ENCODE assay signal across 12 cellular contexts in the genomic region with DNA sequence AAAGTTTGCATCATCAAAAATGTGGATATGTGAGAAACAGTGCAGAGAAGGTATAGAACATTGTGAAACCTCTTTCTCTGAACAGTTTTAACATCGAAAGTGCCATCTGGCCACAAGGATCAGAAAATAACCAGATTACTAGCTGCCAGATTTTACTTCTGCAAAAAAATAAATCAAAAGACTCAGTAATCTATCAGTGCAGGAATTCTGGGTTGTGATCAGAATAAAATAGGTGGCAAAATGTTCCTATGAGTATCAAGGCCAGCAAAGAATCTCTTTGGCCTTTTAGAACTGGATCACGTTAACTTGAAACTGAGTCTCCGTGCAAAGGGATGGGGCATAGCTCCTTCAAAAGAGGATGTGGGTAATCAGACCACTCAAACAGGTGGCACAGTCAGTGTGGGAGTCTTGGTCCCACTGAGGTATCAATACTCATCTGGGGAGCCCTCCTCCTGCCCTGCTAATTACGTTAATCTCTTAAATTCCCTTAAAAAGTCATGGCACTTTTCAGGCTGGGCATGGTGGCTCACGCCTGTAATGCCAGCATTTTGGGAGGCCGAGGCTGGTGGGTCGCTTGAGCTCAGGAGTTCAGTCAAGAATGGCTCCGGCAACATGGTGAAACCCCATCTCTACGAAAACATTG. TPM values are rescaled to one million over a fixed set of nuclear protein-coding genes. Genes with fewer than 3 reads are reported as not detected.
A peak's percentile ranks its signal among the peaks of the same experiment; 100 is the strongest.
DNase-seq lines count a peak whose midpoint lies in the region; ATAC-seq and TF ChIP-seq lines count a peak whose summit lies in the region.
"Had no signal": no experiment of that assay in that cellular context is flagged by ENCODE, and none has a peak within 500 bp of the region (broad histone marks: within the 10 kb centered on the region; RNA-seq: fewer than 3 reads in every experiment).

No MANE protein-coding gene starts in this region.

- no peaks in the 10 kb centered on the region for H3K9me3 ChIP-seq in WERI-Rb-1 (ENCODE audit: severe bottlenecking)
- H3K9me3 ChIP-seq: A549 had no signal

- no peak overlapping the region for H3K4me3 Mint-ChIP-seq in activated CD4-positive, alpha-beta T cell treated with anti-CD3 and anti-CD28 coated beads, Interleukin-2, amount 10 ng/mL, durations not matched to agents 7 days and 5 days
- peak overlapping the region in 1 of 2 donors; percentile 55 for H3K4me3 Mint-ChIP-seq in stimulated activated naive B cell treated with anti-CD40 and anti-IgM and Interleukin-4, amounts not matched to agents 10 μg/mL and 1 μg/mL and 100 μg/mL, for 72 hours

- H3K36me3 Mint-ChIP-seq in activated CD4-positive, alpha-beta T cell treated with anti-CD3 and anti-CD28 coated beads, Interleukin-2, amount 10 ng/mL, durations not matched to agents 7 days and 5 days (ENCODE audit: low read depth): no peaks in the 10 kb centered on the region
- no peaks in the 10 kb centered on the region for H3K36me3 Mint-ChIP-seq in stimulated activated naive B cell treated with anti-CD40 and anti-IgM and Interleukin-4, amounts not matched to agents 10 μg/mL and 1 μg/mL and 100 μg/mL, for 72 hours

- no peaks in the 10 kb centered on the region for H3K36me3 ChIP-seq in WERI-Rb-1

- H3K4me3 ChIP-seq in WERI-Rb-1 (ENCODE audit: low read depth, low read length): no peak overlapping the region
- H3K4me3 ChIP-seq: A549 had no signal

- H3K27me3 ChIP-seq in WERI-Rb-1 (ENCODE audit: insufficient read depth, low read depth, severe bottlenecking): no peaks in the 10 kb centered on the region

- peak; percentile 94 for ATAC-seq in HG02642 (IDR thresholded peaks at IDR 0.05; ENCODE audit: poor library complexity, unreplicated experiment)
- peak; percentile 42 for ATAC-seq in HG03575 (IDR thresholded peaks at IDR 0.05; ENCODE audit: extremely low read depth, insufficient number of reproducible peaks, low FRiP score, unreplicated experiment)
- peak; percentile 99 to 100 for ATAC-seq in stimulated activated naive B cell treated with anti-CD40 and anti-IgM and Interleukin-4, amounts not matched to agents 10 μg/mL and 1 μg/mL and 100 μg/mL, for 72 hours (replicated peaks)
- ATAC-seq in left ventricle myocardium superior: no peak
- ATAC-seq: A549 had no signal

- H3K27me3 Mint-ChIP-seq in activated CD4-positive, alpha-beta T cell treated with anti-CD3 and anti-CD28 coated beads, Interleukin-2, amount 10 ng/mL, durations not matched to agents 7 days and 5 days: no peaks in the 10 kb centered on the region
- no peaks in the 10 kb centered on the region for H3K27me3 Mint-ChIP-seq in stimulated activated naive B cell treated with anti-CD40 and anti-IgM and Interleukin-4, amounts not matched to agents 10 μg/mL and 1 μg/mL and 100 μg/mL, for 72 hours

- TF ChIP-seq CTCF in WERI-Rb-1 (IDR thresholded peaks at IDR 0.05; ENCODE audit: low read depth, low read length): no peak

- intact Hi-C loops in left ventricle myocardium superior (cut with micrococcal nuclease): no loop called here

- H3K9me3 Mint-ChIP-seq in activated CD4-positive, alpha-beta T cell treated with anti-CD3 and anti-CD28 coated beads, Interleukin-2, amount 10 ng/mL, durations not matched to agents 7 days and 5 days: no peaks in the 10 kb centered on the region
- H3K9me3 Mint-ChIP-seq in stimulated activated naive B cell treated with anti-CD40 and anti-IgM and Interleukin-4, amounts not matched to agents 10 μg/mL and 1 μg/mL and 100 μg/mL, for 72 hours: no peaks in the 10 kb centered on the region

- H3K27ac ChIP-seq in WERI-Rb-1: no peak overlapping the region

- POLR2A ChIA-PET in activated CD4-positive, alpha-beta T cell treated with anti-CD3 and anti-CD28 coated beads, Interleukin-2, amount 10 ng/mL, durations not matched to agents 7 days and 5 days (lab: Charles Lee): no interaction called here

- DNase-seq in activated CD4-positive, alpha-beta T cell treated with anti-CD3 and anti-CD28 coated beads, Interleukin-2, amount 10 ng/mL, durations not matched to agents 7 days and 5 days: no peak
- no peak for DNase-seq in activated CD4-positive, alpha-beta T cell treated with anti-CD3 and anti-CD28 coated beads for 48 hours
- peak; percentile 63 for DNase-seq in stimulated activated naive B cell treated with anti-CD40 and anti-IgM and Interleukin-4, amounts not matched to agents 10 μg/mL and 1 μg/mL and 100 μg/mL, for 72 hours
- DNase-seq in left ventricle myocardium superior (no peak), WERI-Rb-1 (no peak)
- DNase-seq in stimulated activated CD4-positive, alpha-beta T cell treated with anti-CD3 and anti-CD28 coated beads, Interleukin-4, amount 100 ng/mL, for 1 hour: no peak
- DNase-seq: cerebellar nuclear complex, H7, NCI-H524 treated with DMSO at 0.1 percent for 48 hours had no signal

- peaks cover 9% of the 10 kb centered on the region for H3K4me1 Mint-ChIP-seq in activated CD4-positive, alpha-beta T cell treated with anti-CD3 and anti-CD28 coated beads, Interleukin-2, amount 10 ng/mL, durations not matched to agents 7 days and 5 days
- H3K4me1 Mint-ChIP-seq in stimulated activated naive B cell treated with anti-CD40 and anti-IgM and Interleukin-4, amounts not matched to agents 10 μg/mL and 1 μg/mL and 100 μg/mL, for 72 hours: peaks cover 6 to 18% of the 10 kb centered on the region in 2 donors

- CTCF ChIA-PET in activated CD4-positive, alpha-beta T cell treated with anti-CD3 and anti-CD28 coated beads, Interleukin-2, amount 10 ng/mL, durations not matched to agents 7 days and 5 days (lab: Charles Lee): interaction anchor here (0.6 to 0.7 kb wide), 2 partner anchors 18 to 1666 kb away, joined by 3 read pairs; no protein-coding TSS in a partner anchor

- peak overlapping the region; percentile 25 for H3K27ac Mint-ChIP-seq in activated CD4-positive, alpha-beta T cell treated with anti-CD3 and anti-CD28 coated beads, Interleukin-2, amount 10 ng/mL, durations not matched to agents 7 days and 5 days
- H3K27ac Mint-ChIP-seq in stimulated activated naive B cell treated with anti-CD40 and anti-IgM and Interleukin-4, amounts not matched to agents 10 μg/mL and 1 μg/mL and 100 μg/mL, for 72 hours: peak overlapping the region; percentile 65

RNA-seq across cellular contexts. Expression of gene RBM47, which starts 26.7 kb away (rescaled TPM):
- 1 to 10 TPM in 1 of 2 experiments, under 1 TPM in 1; 0.92 to 1.0 TPM for total RNA-seq in activated CD4-positive, alpha-beta T cell treated with anti-CD3 and anti-CD28 coated beads, Interleukin-2, amount 10 ng/mL, durations not matched to agents 7 days and 5 days
- 2.9 TPM for total RNA-seq in left ventricle myocardium superior
